In the genomic region with DNA sequence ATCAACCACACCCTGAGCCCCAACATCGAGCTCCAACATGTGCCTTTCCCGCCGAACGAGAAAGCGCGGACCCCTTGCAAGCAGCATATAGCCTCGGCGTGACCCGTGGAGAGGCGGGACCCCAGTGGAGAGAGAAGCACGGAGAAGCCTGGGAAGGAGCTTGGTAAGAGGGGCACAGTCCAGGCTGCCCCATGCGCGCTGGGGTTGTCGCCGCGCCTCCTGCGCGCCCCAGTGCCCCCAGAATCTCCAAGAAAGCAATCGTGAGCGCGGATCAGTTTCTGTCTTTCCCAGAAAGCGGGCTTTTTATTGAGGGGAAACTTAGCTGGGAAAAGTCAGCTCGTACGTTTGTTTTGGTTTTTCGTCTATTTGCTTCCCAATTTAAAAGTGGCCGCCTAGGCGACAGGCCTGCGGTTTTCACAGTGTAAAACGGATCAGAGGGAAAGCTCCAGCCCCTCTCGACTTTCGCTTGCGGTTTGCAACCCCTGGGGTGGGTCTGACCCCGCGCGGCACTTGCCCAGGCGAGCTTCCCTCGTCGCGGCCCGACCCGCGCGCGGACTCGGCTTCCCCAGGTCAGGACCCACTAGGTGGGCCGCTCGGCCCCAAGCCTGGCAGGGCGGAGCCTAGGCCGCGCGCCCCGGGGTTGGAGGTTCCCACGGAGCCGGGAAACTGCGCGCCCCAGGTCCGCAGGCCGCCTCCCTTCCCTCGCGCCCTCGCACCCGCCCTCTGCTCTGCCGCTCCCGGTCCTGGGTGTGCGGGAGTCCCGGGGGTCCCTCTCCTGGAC, we compare ENCODE assay signal across 8 cellular contexts. TPM values are rescaled to one million over a fixed set of nuclear protein-coding genes. Genes with fewer than 3 reads are reported as not detected.
A peak's percentile ranks its signal among the peaks of the same experiment; 100 is the strongest.
DNase-seq lines count a peak whose midpoint lies in the region; ATAC-seq and TF ChIP-seq lines count a peak whose summit lies in the region.

No MANE protein-coding gene starts in this region.

- ATAC-seq in T-helper 17 cell (no peak), natural killer cell (no peak), GM18870 (IDR thresholded peaks at IDR 0.05; ENCODE audit: unreplicated experiment) (no peak)

- H3K4me3 ChIP-seq in esophagus (ENCODE audit: low read depth in 1 of 2, low read length in 2 of 2), result peak overlapping the region; percentile 66 to 73

- H3K4me3 Mint-ChIP-seq in T-helper 17 cell (peak overlapping the region; percentile 91), natural killer cell (peak overlapping the region; percentile 92)

- DNase-seq in activated CD4-positive, CD25-positive, alpha-beta regulatory T cell treated with anti-CD3 and anti-CD28 coated beads, Interleukin-2, amount 50 U/mL, for 72 hours, result peak; percentile 34
- DNase-seq in activated CD4-positive, CD25-positive, alpha-beta regulatory T cell (lab: John Stamatoyannopoulos, UW), result no peak
- DNase-seq in T-helper 17 cell, result no peak
- no peak for DNase-seq in natural killer cell
- no peak for DNase-seq in NCI-H526 treated with DMSO at 0.1 percent for 48 hours (lab: John Stamatoyannopoulos, UW)
- no peak for DNase-seq in amniotic stem cell (lab: John Stamatoyannopoulos, UW)

- H3K36me3 ChIP-seq in esophagus (ENCODE audit: control insufficient read depth in 2 of 2, insufficient read depth in 2 of 2, low read length in 1 of 2), result no peaks in the 10 kb centered on the region

- peaks cover 37% of the 10 kb centered on the region for H3K27me3 Mint-ChIP-seq in T-helper 17 cell
- peaks cover 50 to 56% of the 10 kb centered on the region in 2 donors for H3K27me3 Mint-ChIP-seq in natural killer cell (ENCODE audit: low read depth in 2 of 2)

- no peaks in the 10 kb centered on the region for H3K9me3 Mint-ChIP-seq in natural killer cell

- peaks cover 0 to 3% of the 10 kb centered on the region in 2 donors for H3K4me1 ChIP-seq in esophagus (ENCODE audit: control insufficient read depth in 2 of 2, insufficient read depth in 2 of 2, low read length in 1 of 2)

- H3K27me3 ChIP-seq in esophagus (ENCODE audit: control insufficient read depth in 1 of 2, insufficient read depth in 2 of 2, low read length in 2 of 2), result no peaks in the 10 kb centered on the region

- intact Hi-C loops in natural killer cell (cut with micrococcal nuclease), result loop anchor here (1.0 to 10.0 kb wide), 4 partner anchors 38 to 510 kb away; a partner anchor contains a TSS

- TF ChIP-seq CTCF in natural killer cell (IDR thresholded peaks at IDR 0.05), result no peak

- H3K27ac Mint-ChIP-seq in T-helper 17 cell (no peak overlapping the region), natural killer cell (no peak overlapping the region)

- H3K4me1 Mint-ChIP-seq in T-helper 17 cell (peaks cover 12% of the 10 kb centered on the region), natural killer cell (peaks cover 13 to 19% of the 10 kb centered on the region in 2 donors)

- H3K36me3 Mint-ChIP-seq in T-helper 17 cell (ENCODE audit: low read depth) (peaks cover 5% of the 10 kb centered on the region), natural killer cell (no peaks in the 10 kb centered on the region)

- H3K9me3 ChIP-seq in T-helper 17 cell (ENCODE audit: control insufficient read depth, low read length, poor library complexity, severe bottlenecking) (no peaks in the 10 kb centered on the region), esophagus (ENCODE audit: control insufficient read depth in 2 of 2, insufficient read depth in 1 of 2, low read depth in 1 of 2, low read length in 1 of 2) (no peaks in the 10 kb centered on the region)

- H3K27ac ChIP-seq in esophagus (ENCODE audit: low read depth in 2 of 2, low read length in 1 of 2), result peak overlapping the region; percentile 43 to 44

- WGBS in esophagus, 2 donors, result 16 to 17% methylated on average over 66 of the region's 66 CpGs

RNA-seq across cellular contexts. Expression of a gene that starts 31.1 kb away (rescaled TPM):
- under 1 TPM; 0.34 to 0.37 TPM for total RNA-seq in T-helper 17 cell
- polyA plus RNA-seq in esophagus, result under 1 TPM; 0.19 to 0.22 TPM
- not detected for total RNA-seq in natural killer cell

RNA-seq across cellular contexts. Expression of a gene that starts 39.6 kb away (rescaled TPM):
- 10 to 100 TPM; 68.6 to 72.0 TPM for total RNA-seq in T-helper 17 cell
- polyA plus RNA-seq in esophagus, result 10 to 100 TPM; 14.2 to 17.7 TPM
- 10 to 100 TPM; 40.4 to 65.2 (median 60.0) TPM for total RNA-seq in natural killer cell
